ENCODE assay signal across 1 cellular context in the genomic region with DNA sequence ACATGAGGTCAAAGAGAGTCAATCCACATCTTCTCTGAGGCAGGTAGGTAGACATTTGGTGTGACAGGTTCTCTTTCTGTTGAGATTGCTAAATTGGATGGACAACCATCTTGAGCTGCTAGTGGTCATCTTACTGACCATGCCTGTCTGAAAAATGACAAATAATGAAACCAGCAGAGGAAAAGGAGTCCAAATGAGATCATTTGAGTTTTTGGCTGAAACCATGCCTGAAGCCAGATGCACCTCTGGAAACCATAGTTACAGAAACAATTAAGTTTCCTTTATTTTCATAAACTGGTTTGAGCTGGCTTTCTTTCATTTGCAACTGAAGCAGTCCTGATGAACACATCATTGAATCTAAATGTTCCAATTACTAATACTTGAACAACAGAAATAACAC.
TF ChIP-seq lines count a peak whose summit lies in the region.

No MANE protein-coding gene starts in this region.

TF ChIP-seq in GM12878, 131 proteins besides CTCF, POLR2A, EP300 and RAD21 (continued from another document):
- TF ChIP-seq, protein P1, sequence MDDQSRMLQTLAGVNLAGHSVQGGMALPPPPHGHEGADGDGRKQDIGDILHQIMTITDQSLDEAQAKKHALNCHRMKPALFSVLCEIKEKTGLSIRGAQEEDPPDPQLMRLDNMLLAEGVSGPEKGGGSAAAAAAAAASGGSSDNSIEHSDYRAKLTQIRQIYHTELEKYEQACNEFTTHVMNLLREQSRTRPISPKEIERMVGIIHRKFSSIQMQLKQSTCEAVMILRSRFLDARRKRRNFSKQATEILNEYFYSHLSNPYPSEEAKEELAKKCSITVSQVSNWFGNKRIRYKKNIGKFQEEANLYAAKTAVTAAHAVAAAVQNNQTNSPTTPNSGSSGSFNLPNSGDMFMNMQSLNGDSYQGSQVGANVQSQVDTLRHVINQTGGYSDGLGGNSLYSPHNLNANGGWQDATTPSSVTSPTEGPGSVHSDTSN (IDR thresholded peaks at IDR 0.05; ENCODE audit: insufficient replicate concordance, low read depth, low read length): no peak
- peak; percentile 39 for TF ChIP-seq RUNX3 (IDR thresholded peaks at IDR 0.05; ENCODE audit: low read length)
- TF ChIP-seq CHD1 (IDR thresholded peaks at IDR 0.05; ENCODE audit: low read depth, low read length): no peak
- TF ChIP-seq, protein P2, sequence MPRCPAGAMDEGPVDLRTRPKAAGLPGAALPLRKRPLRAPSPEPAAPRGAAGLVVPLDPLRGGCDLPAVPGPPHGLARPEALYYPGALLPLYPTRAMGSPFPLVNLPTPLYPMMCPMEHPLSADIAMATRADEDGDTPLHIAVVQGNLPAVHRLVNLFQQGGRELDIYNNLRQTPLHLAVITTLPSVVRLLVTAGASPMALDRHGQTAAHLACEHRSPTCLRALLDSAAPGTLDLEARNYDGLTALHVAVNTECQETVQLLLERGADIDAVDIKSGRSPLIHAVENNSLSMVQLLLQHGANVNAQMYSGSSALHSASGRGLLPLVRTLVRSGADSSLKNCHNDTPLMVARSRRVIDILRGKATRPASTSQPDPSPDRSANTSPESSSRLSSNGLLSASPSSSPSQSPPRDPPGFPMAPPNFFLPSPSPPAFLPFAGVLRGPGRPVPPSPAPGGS (IDR thresholded peaks at IDR 0.05; ENCODE audit: borderline replicate concordance, insufficient read depth, low read depth, low read length, poor library complexity, severe bottlenecking): no peak
- no peak for TF ChIP-seq FOXK2 (IDR thresholded peaks at IDR 0.05)
- peak; percentile 24; the same call in 1 of the 2 replicates for TF ChIP-seq IRF4 (IDR thresholded peaks at IDR 0.05; ENCODE audit: low read depth, low read length)
- TF ChIP-seq SPI1 (IDR thresholded peaks at IDR 0.05; ENCODE audit: borderline replicate concordance, insufficient read depth, low read depth, low read length): no peak
- TF ChIP-seq, protein P3, sequence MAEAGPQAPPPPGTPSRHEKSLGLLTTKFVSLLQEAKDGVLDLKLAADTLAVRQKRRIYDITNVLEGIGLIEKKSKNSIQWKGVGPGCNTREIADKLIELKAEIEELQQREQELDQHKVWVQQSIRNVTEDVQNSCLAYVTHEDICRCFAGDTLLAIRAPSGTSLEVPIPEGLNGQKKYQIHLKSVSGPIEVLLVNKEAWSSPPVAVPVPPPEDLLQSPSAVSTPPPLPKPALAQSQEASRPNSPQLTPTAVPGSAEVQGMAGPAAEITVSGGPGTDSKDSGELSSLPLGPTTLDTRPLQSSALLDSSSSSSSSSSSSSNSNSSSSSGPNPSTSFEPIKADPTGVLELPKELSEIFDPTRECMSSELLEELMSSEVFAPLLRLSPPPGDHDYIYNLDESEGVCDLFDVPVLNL (IDR thresholded peaks at IDR 0.05; ENCODE audit: low read depth, low read length): no peak
- no peak for TF ChIP-seq SMAD5 (IDR thresholded peaks at IDR 0.05; ENCODE audit: low read depth)
- TF ChIP-seq, protein P4, sequence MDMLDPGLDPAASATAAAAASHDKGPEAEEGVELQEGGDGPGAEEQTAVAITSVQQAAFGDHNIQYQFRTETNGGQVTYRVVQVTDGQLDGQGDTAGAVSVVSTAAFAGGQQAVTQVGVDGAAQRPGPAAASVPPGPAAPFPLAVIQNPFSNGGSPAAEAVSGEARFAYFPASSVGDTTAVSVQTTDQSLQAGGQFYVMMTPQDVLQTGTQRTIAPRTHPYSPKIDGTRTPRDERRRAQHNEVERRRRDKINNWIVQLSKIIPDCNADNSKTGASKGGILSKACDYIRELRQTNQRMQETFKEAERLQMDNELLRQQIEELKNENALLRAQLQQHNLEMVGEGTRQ (IDR thresholded peaks at IDR 0.05; ENCODE audit: borderline replicate concordance, low read depth, low read length): no peak
- TF ChIP-seq, protein P5, sequence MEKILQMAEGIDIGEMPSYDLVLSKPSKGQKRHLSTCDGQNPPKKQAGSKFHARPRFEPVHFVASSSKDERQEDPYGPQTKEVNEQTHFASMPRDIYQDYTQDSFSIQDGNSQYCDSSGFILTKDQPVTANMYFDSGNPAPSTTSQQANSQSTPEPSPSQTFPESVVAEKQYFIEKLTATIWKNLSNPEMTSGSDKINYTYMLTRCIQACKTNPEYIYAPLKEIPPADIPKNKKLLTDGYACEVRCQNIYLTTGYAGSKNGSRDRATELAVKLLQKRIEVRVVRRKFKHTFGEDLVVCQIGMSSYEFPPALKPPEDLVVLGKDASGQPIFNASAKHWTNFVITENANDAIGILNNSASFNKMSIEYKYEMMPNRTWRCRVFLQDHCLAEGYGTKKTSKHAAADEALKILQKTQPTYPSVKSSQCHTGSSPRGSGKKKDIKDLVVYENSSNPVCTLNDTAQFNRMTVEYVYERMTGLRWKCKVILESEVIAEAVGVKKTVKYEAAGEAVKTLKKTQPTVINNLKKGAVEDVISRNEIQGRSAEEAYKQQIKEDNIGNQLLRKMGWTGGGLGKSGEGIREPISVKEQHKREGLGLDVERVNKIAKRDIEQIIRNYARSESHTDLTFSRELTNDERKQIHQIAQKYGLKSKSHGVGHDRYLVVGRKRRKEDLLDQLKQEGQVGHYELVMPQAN (conservative IDR thresholded peaks at IDR 0.05): no peak
- TF ChIP-seq CHD2 (IDR thresholded peaks at IDR 0.05; ENCODE audit: borderline replicate concordance, low read depth, low read length): no peak
- TF ChIP-seq ETV6 (conservative IDR thresholded peaks at IDR 0.05 in 1 of 2, IDR thresholded peaks at IDR 0.05 in 1 of 2; ENCODE audit: borderline replicate concordance in 1 of 2, low read depth in 1 of 2): peak in 1 of 2 experiments; percentile 42; a peak in 1 of 4 replicates
- no peak for TF ChIP-seq SMC3 (IDR thresholded peaks at IDR 0.05; ENCODE audit: borderline replicate concordance, low read length)
- no peak for TF ChIP-seq IKZF2 (IDR thresholded peaks at IDR 0.05)
- no peak for TF ChIP-seq KAT2A (conservative IDR thresholded peaks at IDR 0.05; ENCODE audit: control insufficient read depth, low read depth, low read length)
- TF ChIP-seq RB1 (IDR thresholded peaks at IDR 0.05; ENCODE audit: borderline replicate concordance): no peak
- no peak for TF ChIP-seq TCF12 (IDR thresholded peaks at IDR 0.05; ENCODE audit: low read depth, low read length)
